ENCODE assay signal across 12 cellular contexts in genomic region chr5:140214831-140215230, GRCh38. TPM values are rescaled to one million over a fixed set of nuclear protein-coding genes. Genes with fewer than 3 reads are reported as not detected.
DNase-seq lines count a peak whose midpoint lies in the region; ATAC-seq and TF ChIP-seq lines count a peak whose summit lies in the region.
"Had no signal": no experiment of that assay in that cellular context is flagged by ENCODE, and none has a peak within 500 bp of the region (broad histone marks: within the 10 kb centered on the region; RNA-seq: fewer than 3 reads in every experiment).

No MANE protein-coding gene starts in this region.

- no peak overlapping the region for H3K14ac ChIP-seq in neuronal stem cell (ENCODE audit: low read length)

- H3K79me1 ChIP-seq in neuronal stem cell (ENCODE audit: low read depth, low read length) = no peaks in the 10 kb centered on the region

- H2BK12ac ChIP-seq in neuronal stem cell (ENCODE audit: low read length) = no peak overlapping the region

- no CpG with 5 or more reads among the region's 4 CpGs for WGBS in neuronal stem cell (ENCODE audit: extremely low coverage in 2 of 2, insufficient read length in 2 of 2, insufficient replicate concordance in 1 of 2), 2 donors

- H3K36me3 ChIP-seq in adipocyte (ENCODE audit: control insufficient read depth, insufficient read depth, low read length, severe bottlenecking) = peaks cover 3% of the 10 kb centered on the region
- no peaks in the 10 kb centered on the region for H3K36me3 ChIP-seq in H7 (replicated peaks; ENCODE audit: control insufficient read depth, insufficient read depth, low read length)
- no peaks in the 10 kb centered on the region for H3K36me3 ChIP-seq in neuronal stem cell (replicated peaks in 1 of 2; ENCODE audit: control insufficient read depth in 2 of 2, insufficient read depth in 2 of 2, low read length in 2 of 2)

- H3K9me3 ChIP-seq in adipocyte (ENCODE audit: control insufficient read depth, low read length) (no peaks in the 10 kb centered on the region), neuronal stem cell (replicated peaks in 1 of 2; ENCODE audit: control insufficient read depth in 2 of 2, insufficient read depth in 1 of 2, low read depth in 1 of 2, low read length in 2 of 2) (no peaks in the 10 kb centered on the region)
- H3K9me3 ChIP-seq: spleen had no signal

- H4K91ac ChIP-seq in neuronal stem cell (ENCODE audit: low read depth, low read length, poor library complexity) = no peak overlapping the region

- no peak overlapping the region for H2BK15ac ChIP-seq in neuronal stem cell (ENCODE audit: low read length)

- ATAC-seq in GM18505 (IDR thresholded peaks at IDR 0.05; ENCODE audit: unreplicated experiment) = no peak

- no peaks in the 10 kb centered on the region for H3K27me3 ChIP-seq in adipocyte (replicated peaks; ENCODE audit: control insufficient read depth, insufficient read depth, low read length)
- H3K27me3 ChIP-seq in H7 (ENCODE audit: control insufficient read depth, insufficient read depth, low read length) = no peaks in the 10 kb centered on the region
- no peaks in the 10 kb centered on the region for H3K27me3 ChIP-seq in neuronal stem cell (ENCODE audit: control insufficient read depth in 3 of 3, insufficient read depth in 3 of 3, low read depth in 1 of 3, low read length in 3 of 3)
- H3K27me3 ChIP-seq: spleen had no signal

- no peak overlapping the region for H2AFZ ChIP-seq in neuronal stem cell (ENCODE audit: low read length)

- no peak for TF ChIP-seq POLR2A in GM18505 (IDR thresholded peaks at IDR 0.05; ENCODE audit: borderline replicate concordance, extremely low read depth, insufficient read depth, insufficient read length)

- H3K9ac ChIP-seq in adipocyte (ENCODE audit: low read length) (no peak overlapping the region), neuronal stem cell (ENCODE audit: low read depth, low read length, poor library complexity) (no peak overlapping the region)

- H2BK5ac ChIP-seq in neuronal stem cell (ENCODE audit: low read length) = no peak overlapping the region

- DNase-seq in GM04504 (ENCODE audit: low read depth) (peak; percentile 37), adipocyte (ENCODE audit: low read depth) (peak; percentile 49), non-pigmented ciliary epithelial cell (ENCODE audit: low read depth) (peak; percentile 42), H7 (no peak), neuronal stem cell (ENCODE audit: low spot score) (no peak)
- DNase-seq in Jurkat, Clone E6-1 (ENCODE audit: low read depth, low spot score) = peak; percentile 73
- no peak for DNase-seq in activated CD4-positive, alpha-beta T cell treated with anti-CD3 and anti-CD28 coated beads, Interleukin-2, amount 50 U/mL, for 4 hours
- DNase-seq: activated CD4-positive, alpha-beta T cell treated with anti-CD3 and anti-CD28 coated beads for 48 hours; central memory CD4-positive, alpha-beta T cell; NCI-H510A treated with DMSO at 0.1 percent for 48 hours; spleen had no signal

- H2BK120ac ChIP-seq in neuronal stem cell (ENCODE audit: low read depth, low read length) = no peak overlapping the region

- no peak overlapping the region for H2AK5ac ChIP-seq in neuronal stem cell (ENCODE audit: low read depth, low read length)

- no peak overlapping the region for H3K27ac ChIP-seq in neuronal stem cell (replicated peaks; ENCODE audit: low read length)
- H3K27ac ChIP-seq: spleen had no signal

- H3K23ac ChIP-seq in neuronal stem cell (ENCODE audit: low read depth, low read length, poor library complexity) = no peak overlapping the region

- H3K4me2 ChIP-seq in neuronal stem cell (ENCODE audit: insufficient read depth, low read length, poor library complexity, severe bottlenecking) = no peak overlapping the region

- no peak overlapping the region for H4K8ac ChIP-seq in neuronal stem cell (ENCODE audit: low read depth, low read length)

- H3K18ac ChIP-seq in neuronal stem cell (ENCODE audit: low read length) = no peak overlapping the region

- H3K4ac ChIP-seq in neuronal stem cell (ENCODE audit: low read length) = no peak overlapping the region

- peaks cover 19% of the 10 kb centered on the region for H3K4me1 ChIP-seq in adipocyte (ENCODE audit: control insufficient read depth, insufficient read depth, low read length)
- peaks cover 0 to 10% of the 10 kb centered on the region in 2 donors for H3K4me1 ChIP-seq in neuronal stem cell (ENCODE audit: control insufficient read depth in 2 of 2, insufficient read depth in 1 of 2, low read depth in 1 of 2, low read length in 2 of 2)

- no peak overlapping the region for H3K4me3 ChIP-seq in Jurkat, Clone E6-1 (ENCODE audit: low read length)
- H3K4me3 ChIP-seq in adipocyte (ENCODE audit: low read length) = no peak overlapping the region
- no peak overlapping the region for H3K4me3 ChIP-seq in H7 (ENCODE audit: insufficient read depth, low read depth, low read length)
- no peak overlapping the region for H3K4me3 ChIP-seq in neuronal stem cell (ENCODE audit: low read length in 2 of 2)
- H3K4me3 ChIP-seq: spleen had no signal

RNA-seq across cellular contexts. Expression of gene CYSTM1, which starts 39.8 kb away (rescaled TPM):
- 47.7 TPM for polyA plus RNA-seq in Jurkat, Clone E6-1 (2012; ENCODE audit: insufficient read depth, insufficient read length)
- 55.5 and 61.1 TPM in 2 replicates for total RNA-seq in H7 (2014; rRNA removed; shearing (Covaris generic))
- 35.6 TPM for polyA plus RNA-seq in neuronal stem cell (2013, experiment 1 of 2)
- polyA plus RNA-seq in neuronal stem cell (2013, experiment 2 of 2) = 35.7 TPM

Comparison
In these comparisons a context has a peak if more than half of its experiments do, and no peak if none do; other contexts are left out.
1. DNase-seq: peak in GM04504 (single experiment), Jurkat, Clone E6-1 (single experiment), adipocyte (single experiment) and non-pigmented ciliary epithelial cell (single experiment); none in H7 (single experiment), activated CD4-positive, alpha-beta T cell treated with anti-CD3 and anti-CD28 coated beads, Interleukin-2, amount 50 U/mL, for 4 hours (0 of 2) and neuronal stem cell (single experiment).